ENCODE assay signal across 8 cellular contexts in the genomic region with DNA sequence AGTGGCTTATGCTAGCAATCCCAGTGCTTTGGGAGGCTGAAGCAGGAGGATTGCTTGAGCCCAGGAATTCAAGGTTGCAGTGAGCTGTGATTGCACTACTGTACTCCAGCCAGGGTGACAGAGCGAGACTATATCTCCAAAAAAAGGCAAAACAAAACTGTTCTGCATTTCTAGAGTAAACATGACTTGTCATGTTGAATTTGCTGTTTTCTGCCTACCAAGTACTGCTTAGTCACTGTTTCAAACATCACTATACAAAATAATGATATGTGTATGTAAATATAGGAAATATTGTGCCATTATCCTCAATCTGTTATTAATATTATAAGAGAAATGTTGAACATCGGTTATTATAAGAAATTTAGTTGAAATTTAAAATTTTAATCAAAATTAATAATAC.
"Had no signal": no experiment of that assay in that cellular context is flagged by ENCODE, and none has a peak within 500 bp of the region (broad histone marks: within the 10 kb centered on the region; RNA-seq: fewer than 3 reads in every experiment).

No MANE protein-coding gene starts in this region.

- H3K4me3 ChIP-seq: GM23248, HAP-1 had no signal

- H3K9ac ChIP-seq: GM23248 had no signal

- H3K4me1 ChIP-seq: HAP-1 had no signal

- FAIRE-seq: HTR-8/SVneo had no signal

- H3K9me3 ChIP-seq: HAP-1 had no signal

- H3K27ac ChIP-seq: GM23248 had no signal

- ATAC-seq: HCT116 had no signal

- DNase-seq: GM23248, GOT3, H7, IMR-90, KBM-7 had no signal

- H2AFZ ChIP-seq: GM23248 had no signal
